Comparison of ENCODE assay signal across 5 cellular contexts in the genomic region with DNA sequence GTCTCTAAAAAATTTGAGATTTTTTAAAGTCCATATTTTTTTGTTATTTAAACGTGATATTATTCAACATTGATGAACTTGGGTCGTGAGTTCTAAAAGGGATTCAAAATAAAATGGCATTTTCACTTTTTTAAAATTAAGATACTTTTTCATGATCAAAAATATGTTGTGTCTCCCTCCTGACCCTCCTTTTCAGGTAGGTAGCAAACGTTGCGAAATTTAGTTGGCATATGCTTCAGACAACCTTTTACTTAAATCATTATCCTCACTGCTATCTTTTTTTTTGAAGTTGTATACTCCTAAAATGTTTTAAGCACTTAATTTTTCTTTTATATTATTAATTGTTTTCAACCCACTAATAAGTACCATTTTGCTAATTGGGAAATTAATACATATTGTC.
"Had no signal": no experiment of that assay in that cellular context is flagged by ENCODE, and none has a peak within 500 bp of the region (broad histone marks: within the 10 kb centered on the region; RNA-seq: fewer than 3 reads in every experiment).

No MANE protein-coding gene starts in this region.

- H3K4me3 ChIP-seq: GM23338 had no signal

- H2AFZ ChIP-seq: GM23338 had no signal

- H3K4me3 Mint-ChIP-seq: GM23338 had no signal

- DNase-seq: H7, Kasumi-1, KG1 had no signal

- H3K27ac Mint-ChIP-seq: GM23338 had no signal

- H3K4me2 ChIP-seq: GM23338 had no signal

- H3K4me1 Mint-ChIP-seq: GM23338 had no signal

- FAIRE-seq: HTR-8/SVneo had no signal
